ENCODE assay signal across 8 cellular contexts in the genomic region with DNA sequence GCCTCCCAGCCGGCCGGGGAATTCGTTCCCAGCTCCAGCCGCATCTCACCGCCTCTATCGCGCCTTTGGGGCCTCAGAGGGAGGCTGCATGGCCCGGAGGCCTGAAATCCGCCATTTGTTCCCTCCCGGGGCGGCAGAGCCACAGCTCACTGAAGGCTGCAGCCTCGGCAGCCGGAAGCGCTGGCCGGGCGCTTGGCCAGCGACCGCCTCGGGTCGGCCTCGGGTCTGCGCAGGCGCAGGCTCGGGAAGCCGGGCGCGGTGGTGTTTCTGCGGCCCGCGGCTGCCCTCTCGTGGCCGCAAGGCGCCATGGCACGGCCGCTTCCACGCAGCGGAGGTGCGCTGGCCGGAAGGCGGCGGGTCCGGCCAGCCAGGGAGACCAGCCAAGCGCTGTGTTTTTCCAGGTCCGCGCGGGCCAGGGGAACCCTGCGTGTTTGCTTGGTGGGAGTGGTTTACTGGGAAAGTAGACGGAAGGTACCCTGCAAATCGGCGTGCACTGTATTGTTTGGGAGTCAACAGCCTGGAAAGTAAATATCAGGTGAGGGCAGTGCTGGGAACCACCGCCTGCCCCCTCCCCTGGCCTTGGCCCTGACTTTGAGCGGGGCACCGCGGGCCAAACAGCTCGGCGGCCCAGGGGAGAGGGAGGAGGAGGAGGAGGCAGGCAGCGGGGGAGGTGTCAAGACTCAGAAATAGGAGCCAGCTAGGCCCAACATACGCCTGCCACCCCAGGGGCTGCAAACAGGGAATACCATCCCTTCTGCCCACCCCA. TPM values are rescaled to one million over a fixed set of nuclear protein-coding genes. Genes with fewer than 3 reads are reported as not detected.
A peak's percentile ranks its signal among the peaks of the same experiment; 100 is the strongest.
DNase-seq lines count a peak whose midpoint lies in the region; ATAC-seq and TF ChIP-seq lines count a peak whose summit lies in the region.

No MANE protein-coding gene starts in this region.

- H3K9me3 ChIP-seq in Peyer's patch = no peaks in the 10 kb centered on the region

- no peak for TF ChIP-seq EP300 in Ishikawa (IDR thresholded peaks at IDR 0.05; ENCODE audit: borderline replicate concordance)

- ATAC-seq in GM21576 (IDR thresholded peaks at IDR 0.05; ENCODE audit: unreplicated experiment) = peak; percentile 78
- ATAC-seq in naive thymus-derived CD8-positive, alpha-beta T cell = peak; percentile 81 to 83
- ATAC-seq in stimulated activated naive B cell treated with anti-CD40 and anti-IgM and Interleukin-4, amounts not matched to agents 10 μg/mL and 1 μg/mL and 100 μg/mL, for 72 hours (replicated peaks) = peak; percentile 80 to 82

- TF ChIP-seq POLR2A in Peyer's patch (IDR thresholded peaks at IDR 0.05) = peak; percentile 94 to 95

- H3K36me3 Mint-ChIP-seq in naive thymus-derived CD8-positive, alpha-beta T cell = no peaks in the 10 kb centered on the region
- peaks cover 0 to 2% of the 10 kb centered on the region in 2 donors for H3K36me3 Mint-ChIP-seq in stimulated activated naive B cell treated with anti-CD40 and anti-IgM and Interleukin-4, amounts not matched to agents 10 μg/mL and 1 μg/mL and 100 μg/mL, for 72 hours

- H3K4me3 ChIP-seq in Peyer's patch = peak overlapping the region; percentile 52 to 79 (median 76)

- H3K27ac Mint-ChIP-seq in naive thymus-derived CD8-positive, alpha-beta T cell = peak overlapping the region in 8 of 10 donors; percentile 37 to 82 (median 62)
- peak overlapping the region; percentile 94 for H3K27ac Mint-ChIP-seq in stimulated activated naive B cell treated with anti-CD40 and anti-IgM and Interleukin-4, amounts not matched to agents 10 μg/mL and 1 μg/mL and 100 μg/mL, for 72 hours

- no peaks in the 10 kb centered on the region for H3K27me3 ChIP-seq in Peyer's patch

- H3K4me1 ChIP-seq in Peyer's patch = peaks cover 0 to 30% (median 2%) of the 10 kb centered on the region in 4 donors

- DNase-seq in DMS79 (lab: John Stamatoyannopoulos, UW) = peak; percentile 65
- peak; percentile 82 to 96 (median 95) for DNase-seq in Peyer's patch
- peak; percentile 67 to 79 for DNase-seq in activated T-helper 1 cell treated with anti-CD3 and anti-CD28 coated beads, Interleukin-2, amount 50 U/mL, for 16 hours (ENCODE audit: low read depth in 1 of 2, low spot score in 1 of 2)
- peak; percentile 75 for DNase-seq in fibroblast of gingiva (ENCODE audit: low read depth)
- DNase-seq in naive thymus-derived CD8-positive, alpha-beta T cell = peak; percentile 66 to 89 (median 84)
- DNase-seq in stimulated activated naive B cell treated with anti-CD40 and anti-IgM and Interleukin-4, amounts not matched to agents 10 μg/mL and 1 μg/mL and 100 μg/mL, for 72 hours = peak; percentile 80

- peak overlapping the region; percentile 76 to 91 (median 86) for H3K27ac ChIP-seq in Peyer's patch

- peak overlapping the region; percentile 71 to 90 (median 84) for H3K4me3 Mint-ChIP-seq in naive thymus-derived CD8-positive, alpha-beta T cell
- peak overlapping the region; percentile 88 to 93 for H3K4me3 Mint-ChIP-seq in stimulated activated naive B cell treated with anti-CD40 and anti-IgM and Interleukin-4, amounts not matched to agents 10 μg/mL and 1 μg/mL and 100 μg/mL, for 72 hours

- H3K36me3 ChIP-seq in Peyer's patch = no peaks in the 10 kb centered on the region

- POLR2A ChIA-PET in naive thymus-derived CD8-positive, alpha-beta T cell (lab: Charles Lee) = interaction anchor here (1.1 to 3.0 kb wide), 6 partner anchors 43 to 166 kb away, joined by 3 to 26 read pairs (median 12); no protein-coding TSS in a partner anchor

- TF ChIP-seq CTCF in Peyer's patch (IDR thresholded peaks at IDR 0.05) = peak; percentile 99 to 100 (median 100)

- H3K9me3 Mint-ChIP-seq in naive thymus-derived CD8-positive, alpha-beta T cell = no peaks in the 10 kb centered on the region
- no peaks in the 10 kb centered on the region for H3K9me3 Mint-ChIP-seq in stimulated activated naive B cell treated with anti-CD40 and anti-IgM and Interleukin-4, amounts not matched to agents 10 μg/mL and 1 μg/mL and 100 μg/mL, for 72 hours

- TF ChIP-seq RAD21 in Ishikawa (IDR thresholded peaks at IDR 0.05; ENCODE audit: low read depth) = peak; percentile 92

- peaks cover 10 to 19% (median 15%) of the 10 kb centered on the region in 4 donors for H3K4me1 Mint-ChIP-seq in naive thymus-derived CD8-positive, alpha-beta T cell
- H3K4me1 Mint-ChIP-seq in stimulated activated naive B cell treated with anti-CD40 and anti-IgM and Interleukin-4, amounts not matched to agents 10 μg/mL and 1 μg/mL and 100 μg/mL, for 72 hours = peaks cover 14 to 33% of the 10 kb centered on the region in 2 donors

- peaks cover 4 to 31% (median 23%) of the 10 kb centered on the region in 5 donors for H3K27me3 Mint-ChIP-seq in naive thymus-derived CD8-positive, alpha-beta T cell
- peaks cover 31 to 46% of the 10 kb centered on the region in 2 donors for H3K27me3 Mint-ChIP-seq in stimulated activated naive B cell treated with anti-CD40 and anti-IgM and Interleukin-4, amounts not matched to agents 10 μg/mL and 1 μg/mL and 100 μg/mL, for 72 hours

TF ChIP-seq in Ishikawa, 13 proteins besides CTCF, POLR2A, EP300 and RAD21:
- TF ChIP-seq ZBTB7A (IDR thresholded peaks at IDR 0.05; ENCODE audit: low read depth) (peak; percentile 65; the same call in 1 of the 2 replicates), YY1 (IDR thresholded peaks at IDR 0.05; ENCODE audit: low read depth) (peak; percentile 80), TEAD4 (IDR thresholded peaks at IDR 0.05) (0 out of 2 replicates have a peak, but pooled peaks have one; percentile 18), NFIC (IDR thresholded peaks at IDR 0.05) (peak; percentile 64), EGR1 (IDR thresholded peaks at IDR 0.05) (no peak), TAF1 (IDR thresholded peaks at IDR 0.05; ENCODE audit: low read depth) (peak; percentile 72), TCF12 (IDR thresholded peaks at IDR 0.05; ENCODE audit: low read depth) (no peak), CREB1 (IDR thresholded peaks at IDR 0.05; ENCODE audit: low read depth) (no peak), CEBPB (IDR thresholded peaks at IDR 0.05) (no peak), FOXM1 (IDR thresholded peaks at IDR 0.05; ENCODE audit: borderline replicate concordance, low read depth) (no peak)
- TF ChIP-seq, protein P1, sequence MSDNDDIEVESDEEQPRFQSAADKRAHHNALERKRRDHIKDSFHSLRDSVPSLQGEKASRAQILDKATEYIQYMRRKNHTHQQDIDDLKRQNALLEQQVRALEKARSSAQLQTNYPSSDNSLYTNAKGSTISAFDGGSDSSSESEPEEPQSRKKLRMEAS (IDR thresholded peaks at IDR 0.05) = peak; percentile 9; the same call in 1 of the 2 replicates
- TF ChIP-seq, protein P2, sequence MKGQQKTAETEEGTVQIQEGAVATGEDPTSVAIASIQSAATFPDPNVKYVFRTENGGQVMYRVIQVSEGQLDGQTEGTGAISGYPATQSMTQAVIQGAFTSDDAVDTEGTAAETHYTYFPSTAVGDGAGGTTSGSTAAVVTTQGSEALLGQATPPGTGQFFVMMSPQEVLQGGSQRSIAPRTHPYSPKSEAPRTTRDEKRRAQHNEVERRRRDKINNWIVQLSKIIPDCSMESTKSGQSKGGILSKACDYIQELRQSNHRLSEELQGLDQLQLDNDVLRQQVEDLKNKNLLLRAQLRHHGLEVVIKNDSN (IDR thresholded peaks at IDR 0.05) = no peak
- TF ChIP-seq, protein P3, sequence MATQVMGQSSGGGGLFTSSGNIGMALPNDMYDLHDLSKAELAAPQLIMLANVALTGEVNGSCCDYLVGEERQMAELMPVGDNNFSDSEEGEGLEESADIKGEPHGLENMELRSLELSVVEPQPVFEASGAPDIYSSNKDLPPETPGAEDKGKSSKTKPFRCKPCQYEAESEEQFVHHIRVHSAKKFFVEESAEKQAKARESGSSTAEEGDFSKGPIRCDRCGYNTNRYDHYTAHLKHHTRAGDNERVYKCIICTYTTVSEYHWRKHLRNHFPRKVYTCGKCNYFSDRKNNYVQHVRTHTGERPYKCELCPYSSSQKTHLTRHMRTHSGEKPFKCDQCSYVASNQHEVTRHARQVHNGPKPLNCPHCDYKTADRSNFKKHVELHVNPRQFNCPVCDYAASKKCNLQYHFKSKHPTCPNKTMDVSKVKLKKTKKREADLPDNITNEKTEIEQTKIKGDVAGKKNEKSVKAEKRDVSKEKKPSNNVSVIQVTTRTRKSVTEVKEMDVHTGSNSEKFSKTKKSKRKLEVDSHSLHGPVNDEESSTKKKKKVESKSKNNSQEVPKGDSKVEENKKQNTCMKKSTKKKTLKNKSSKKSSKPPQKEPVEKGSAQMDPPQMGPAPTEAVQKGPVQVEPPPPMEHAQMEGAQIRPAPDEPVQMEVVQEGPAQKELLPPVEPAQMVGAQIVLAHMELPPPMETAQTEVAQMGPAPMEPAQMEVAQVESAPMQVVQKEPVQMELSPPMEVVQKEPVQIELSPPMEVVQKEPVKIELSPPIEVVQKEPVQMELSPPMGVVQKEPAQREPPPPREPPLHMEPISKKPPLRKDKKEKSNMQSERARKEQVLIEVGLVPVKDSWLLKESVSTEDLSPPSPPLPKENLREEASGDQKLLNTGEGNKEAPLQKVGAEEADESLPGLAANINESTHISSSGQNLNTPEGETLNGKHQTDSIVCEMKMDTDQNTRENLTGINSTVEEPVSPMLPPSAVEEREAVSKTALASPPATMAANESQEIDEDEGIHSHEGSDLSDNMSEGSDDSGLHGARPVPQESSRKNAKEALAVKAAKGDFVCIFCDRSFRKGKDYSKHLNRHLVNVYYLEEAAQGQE (IDR thresholded peaks at IDR 0.05; ENCODE audit: low read depth) = no peak

RNA-seq across cellular contexts. Expression of a gene that starts 52.7 kb away (rescaled TPM):
- 10 to 100 TPM in 3 of 4 donors, 1 to 10 TPM in 1; 4.6 to 21.9 (median 19.6) TPM for total RNA-seq in Peyer's patch
- total RNA-seq in naive thymus-derived CD8-positive, alpha-beta T cell = not detected
- polyA plus RNA-seq in naive thymus-derived CD8-positive, alpha-beta T cell = not detected

Comparison
In these comparisons a context has a peak if more than half of its experiments do, and no peak if none do; other contexts are left out.
1. Peak in every context shown above with its lines: DNase-seq, ATAC-seq, H3K4me3 ChIP-seq and H3K27ac ChIP-seq.
2. RNA of a gene that starts 52.7 kb away (total RNA-seq): 4.6 to 21.9 TPM in Peyer's patch; not detected in naive thymus-derived CD8-positive, alpha-beta T cell; every median in the first group is over 4 times any median in the second.